In the genomic region with DNA sequence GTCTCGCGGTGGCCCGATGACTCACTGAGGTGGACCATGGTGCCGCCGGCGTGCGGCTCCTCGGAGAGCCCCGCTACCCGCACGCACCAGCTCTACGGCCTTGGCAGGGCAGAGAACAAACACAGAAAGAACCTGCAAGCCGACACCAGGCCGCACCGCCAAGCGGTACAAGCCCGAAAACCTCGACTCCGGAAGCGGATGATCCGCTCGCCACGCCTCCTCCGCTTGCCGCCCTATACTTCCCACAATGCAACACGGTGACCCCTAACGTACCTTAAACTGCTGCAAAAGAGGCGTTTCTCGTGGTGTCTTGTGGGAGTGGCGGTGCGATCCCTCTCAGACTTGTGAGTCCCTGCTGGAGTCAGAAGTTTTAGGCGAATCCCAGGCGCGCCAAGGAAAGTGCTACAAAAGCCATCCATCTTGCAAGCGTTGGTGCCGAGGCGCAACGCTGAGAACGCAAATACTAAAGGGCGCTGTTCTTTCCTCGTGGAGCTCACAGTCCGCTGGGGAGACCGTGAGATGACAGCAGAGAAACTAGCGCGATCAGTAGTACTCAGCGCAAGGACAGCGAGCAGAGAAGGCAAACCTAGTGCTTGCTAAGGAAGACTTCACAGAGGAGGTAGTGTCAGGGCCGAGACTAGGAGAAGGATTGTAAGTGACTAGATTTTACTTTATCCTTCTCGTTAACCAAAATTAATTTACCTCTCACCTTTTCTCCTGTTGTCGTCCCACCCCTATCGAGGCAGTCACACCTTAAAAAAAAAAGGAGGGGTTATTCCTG, we compare ENCODE assay signal across 1 cellular context.
TF ChIP-seq lines count a peak whose summit lies in the region.

A gene (minus strand): TSS at position 200 of the 781 bp plus-strand sequence. CDS start 162 bp downstream, at position 38.

TF ChIP-seq in K562, 482 proteins besides CTCF, POLR2A, EP300 and RAD21 (continued from another document and continues in another):
- TF ChIP-seq, protein P1, sequence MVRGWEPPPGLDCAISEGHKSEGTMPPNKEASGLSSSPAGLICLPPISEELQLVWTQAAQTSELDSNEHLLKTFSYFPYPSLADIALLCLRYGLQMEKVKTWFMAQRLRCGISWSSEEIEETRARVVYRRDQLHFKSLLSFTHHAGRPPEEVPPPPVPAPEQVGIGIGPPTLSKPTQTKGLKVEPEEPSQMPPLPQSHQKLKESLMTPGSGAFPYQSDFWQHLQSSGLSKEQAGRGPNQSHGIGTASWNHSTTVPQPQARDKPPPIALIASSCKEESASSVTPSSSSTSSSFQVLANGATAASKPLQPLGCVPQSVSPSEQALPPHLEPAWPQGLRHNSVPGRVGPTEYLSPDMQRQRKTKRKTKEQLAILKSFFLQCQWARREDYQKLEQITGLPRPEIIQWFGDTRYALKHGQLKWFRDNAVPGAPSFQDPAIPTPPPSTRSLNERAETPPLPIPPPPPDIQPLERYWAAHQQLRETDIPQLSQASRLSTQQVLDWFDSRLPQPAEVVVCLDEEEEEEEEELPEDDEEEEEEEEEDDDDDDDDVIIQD (CRISPR knock-in tag; IDR thresholded peaks at IDR 0.05), result no peak
- TF ChIP-seq ETV5 (CRISPR knock-in tag; IDR thresholded peaks at IDR 0.05; ENCODE audit: low read depth), result peak; percentile 91
- TF ChIP-seq ZNF431 (CRISPR knock-in tag; IDR thresholded peaks at IDR 0.05), result peak; percentile 81
- TF ChIP-seq, protein P2, sequence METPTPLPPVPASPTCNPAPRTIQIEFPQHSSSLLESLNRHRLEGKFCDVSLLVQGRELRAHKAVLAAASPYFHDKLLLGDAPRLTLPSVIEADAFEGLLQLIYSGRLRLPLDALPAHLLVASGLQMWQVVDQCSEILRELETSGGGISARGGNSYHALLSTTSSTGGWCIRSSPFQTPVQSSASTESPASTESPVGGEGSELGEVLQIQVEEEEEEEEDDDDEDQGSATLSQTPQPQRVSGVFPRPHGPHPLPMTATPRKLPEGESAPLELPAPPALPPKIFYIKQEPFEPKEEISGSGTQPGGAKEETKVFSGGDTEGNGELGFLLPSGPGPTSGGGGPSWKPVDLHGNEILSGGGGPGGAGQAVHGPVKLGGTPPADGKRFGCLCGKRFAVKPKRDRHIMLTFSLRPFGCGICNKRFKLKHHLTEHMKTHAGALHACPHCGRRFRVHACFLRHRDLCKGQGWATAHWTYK (CRISPR knock-in tag; IDR thresholded peaks at IDR 0.05), result peak; percentile 41
- TF ChIP-seq, protein P3, sequence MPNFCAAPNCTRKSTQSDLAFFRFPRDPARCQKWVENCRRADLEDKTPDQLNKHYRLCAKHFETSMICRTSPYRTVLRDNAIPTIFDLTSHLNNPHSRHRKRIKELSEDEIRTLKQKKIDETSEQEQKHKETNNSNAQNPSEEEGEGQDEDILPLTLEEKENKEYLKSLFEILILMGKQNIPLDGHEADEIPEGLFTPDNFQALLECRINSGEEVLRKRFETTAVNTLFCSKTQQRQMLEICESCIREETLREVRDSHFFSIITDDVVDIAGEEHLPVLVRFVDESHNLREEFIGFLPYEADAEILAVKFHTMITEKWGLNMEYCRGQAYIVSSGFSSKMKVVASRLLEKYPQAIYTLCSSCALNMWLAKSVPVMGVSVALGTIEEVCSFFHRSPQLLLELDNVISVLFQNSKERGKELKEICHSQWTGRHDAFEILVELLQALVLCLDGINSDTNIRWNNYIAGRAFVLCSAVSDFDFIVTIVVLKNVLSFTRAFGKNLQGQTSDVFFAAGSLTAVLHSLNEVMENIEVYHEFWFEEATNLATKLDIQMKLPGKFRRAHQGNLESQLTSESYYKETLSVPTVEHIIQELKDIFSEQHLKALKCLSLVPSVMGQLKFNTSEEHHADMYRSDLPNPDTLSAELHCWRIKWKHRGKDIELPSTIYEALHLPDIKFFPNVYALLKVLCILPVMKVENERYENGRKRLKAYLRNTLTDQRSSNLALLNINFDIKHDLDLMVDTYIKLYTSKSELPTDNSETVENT (CRISPR knock-in tag; IDR thresholded peaks at IDR 0.05), result peak; percentile 74
- TF ChIP-seq, protein P4, sequence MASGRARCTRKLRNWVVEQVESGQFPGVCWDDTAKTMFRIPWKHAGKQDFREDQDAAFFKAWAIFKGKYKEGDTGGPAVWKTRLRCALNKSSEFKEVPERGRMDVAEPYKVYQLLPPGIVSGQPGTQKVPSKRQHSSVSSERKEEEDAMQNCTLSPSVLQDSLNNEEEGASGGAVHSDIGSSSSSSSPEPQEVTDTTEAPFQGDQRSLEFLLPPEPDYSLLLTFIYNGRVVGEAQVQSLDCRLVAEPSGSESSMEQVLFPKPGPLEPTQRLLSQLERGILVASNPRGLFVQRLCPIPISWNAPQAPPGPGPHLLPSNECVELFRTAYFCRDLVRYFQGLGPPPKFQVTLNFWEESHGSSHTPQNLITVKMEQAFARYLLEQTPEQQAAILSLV (tag; IDR thresholded peaks at IDR 0.05), result no peak
- TF ChIP-seq, protein P5, sequence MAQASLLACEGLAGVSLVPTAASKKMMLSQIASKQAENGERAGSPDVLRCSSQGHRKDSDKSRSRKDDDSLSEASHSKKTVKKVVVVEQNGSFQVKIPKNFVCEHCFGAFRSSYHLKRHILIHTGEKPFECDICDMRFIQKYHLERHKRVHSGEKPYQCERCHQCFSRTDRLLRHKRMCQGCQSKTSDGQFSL (CRISPR knock-in tag; IDR thresholded peaks at IDR 0.05), result 0 out of 2 replicates have a peak, but pooled peaks have one; percentile 34
- TF ChIP-seq, protein P5 (tag; IDR thresholded peaks at IDR 0.05), result no peak
- peak; percentile 56; the same call in 1 of the 2 replicates for TF ChIP-seq MTA1 (IDR thresholded peaks at IDR 0.05; ENCODE audit: borderline replicate concordance)
- TF ChIP-seq SIX5 (IDR thresholded peaks at IDR 0.05; ENCODE audit: borderline replicate concordance in 1 of 2, insufficient read depth in 1 of 2, low read depth in 1 of 2, low read length in 2 of 2), result peak; percentile 19 to 23; a peak in 2 of 4 replicates
- TF ChIP-seq NFXL1 (CRISPR knock-in tag; IDR thresholded peaks at IDR 0.05), result 0 out of 2 replicates have a peak, but pooled peaks have one; percentile 13
- peak; percentile 55; the same call in 1 of the 2 replicates for TF ChIP-seq TEAD4 (IDR thresholded peaks at IDR 0.05; ENCODE audit: low read length)
- no peak for TF ChIP-seq TEAD4 (CRISPR knock-in tag; IDR thresholded peaks at IDR 0.05; ENCODE audit: borderline replicate concordance)
- no peak for TF ChIP-seq SAFB2 (IDR thresholded peaks at IDR 0.05; ENCODE audit: borderline replicate concordance, low read depth, low read length, severe bottlenecking)
- TF ChIP-seq ASH1L (IDR thresholded peaks at IDR 0.05; ENCODE audit: borderline replicate concordance, low read depth, partially characterized antibody), result peak; percentile 21
- no peak for TF ChIP-seq HDAC8 (tag; IDR thresholded peaks at IDR 0.05)
- no peak for TF ChIP-seq THRAP3 (IDR thresholded peaks at IDR 0.05; ENCODE audit: borderline replicate concordance)
- TF ChIP-seq, protein P6, sequence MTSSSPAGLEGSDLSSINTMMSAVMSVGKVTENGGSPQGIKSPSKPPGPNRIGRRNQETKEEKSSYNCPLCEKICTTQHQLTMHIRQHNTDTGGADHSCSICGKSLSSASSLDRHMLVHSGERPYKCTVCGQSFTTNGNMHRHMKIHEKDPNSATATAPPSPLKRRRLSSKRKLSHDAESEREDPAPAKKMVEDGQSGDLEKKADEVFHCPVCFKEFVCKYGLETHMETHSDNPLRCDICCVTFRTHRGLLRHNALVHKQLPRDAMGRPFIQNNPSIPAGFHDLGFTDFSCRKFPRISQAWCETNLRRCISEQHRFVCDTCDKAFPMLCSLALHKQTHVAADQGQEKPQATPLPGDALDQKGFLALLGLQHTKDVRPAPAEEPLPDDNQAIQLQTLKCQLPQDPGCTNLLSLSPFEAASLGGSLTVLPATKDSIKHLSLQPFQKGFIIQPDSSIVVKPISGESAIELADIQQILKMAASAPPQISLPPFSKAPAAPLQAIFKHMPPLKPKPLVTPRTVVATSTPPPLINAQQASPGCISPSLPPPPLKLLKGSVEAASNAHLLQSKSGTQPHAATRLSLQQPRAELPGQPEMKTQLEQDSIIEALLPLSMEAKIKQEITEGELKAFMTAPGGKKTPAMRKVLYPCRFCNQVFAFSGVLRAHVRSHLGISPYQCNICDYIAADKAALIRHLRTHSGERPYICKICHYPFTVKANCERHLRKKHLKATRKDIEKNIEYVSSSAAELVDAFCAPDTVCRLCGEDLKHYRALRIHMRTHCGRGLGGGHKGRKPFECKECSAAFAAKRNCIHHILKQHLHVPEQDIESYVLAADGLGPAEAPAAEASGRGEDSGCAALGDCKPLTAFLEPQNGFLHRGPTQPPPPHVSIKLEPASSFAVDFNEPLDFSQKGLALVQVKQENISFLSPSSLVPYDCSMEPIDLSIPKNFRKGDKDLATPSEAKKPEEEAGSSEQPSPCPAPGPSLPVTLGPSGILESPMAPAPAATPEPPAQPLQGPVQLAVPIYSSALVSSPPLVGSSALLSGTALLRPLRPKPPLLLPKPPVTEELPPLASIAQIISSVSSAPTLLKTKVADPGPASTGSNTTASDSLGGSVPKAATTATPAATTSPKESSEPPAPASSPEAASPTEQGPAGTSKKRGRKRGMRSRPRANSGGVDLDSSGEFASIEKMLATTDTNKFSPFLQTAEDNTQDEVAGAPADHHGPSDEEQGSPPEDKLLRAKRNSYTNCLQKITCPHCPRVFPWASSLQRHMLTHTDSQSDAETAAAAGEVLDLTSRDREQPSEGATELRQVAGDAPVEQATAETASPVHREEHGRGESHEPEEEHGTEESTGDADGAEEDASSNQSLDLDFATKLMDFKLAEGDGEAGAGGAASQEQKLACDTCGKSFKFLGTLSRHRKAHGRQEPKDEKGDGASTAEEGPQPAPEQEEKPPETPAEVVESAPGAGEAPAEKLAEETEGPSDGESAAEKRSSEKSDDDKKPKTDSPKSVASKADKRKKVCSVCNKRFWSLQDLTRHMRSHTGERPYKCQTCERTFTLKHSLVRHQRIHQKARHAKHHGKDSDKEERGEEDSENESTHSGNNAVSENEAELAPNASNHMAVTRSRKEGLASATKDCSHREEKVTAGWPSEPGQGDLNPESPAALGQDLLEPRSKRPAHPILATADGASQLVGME (CRISPR knock-in tag; IDR thresholded peaks at IDR 0.05), result 0 out of 2 replicates have a peak, but pooled peaks have one; percentile 38
- TF ChIP-seq NR2C1 (IDR thresholded peaks at IDR 0.05), result peak; percentile 98
- peak; percentile 99 for TF ChIP-seq NR2C1 (tag; IDR thresholded peaks at IDR 0.05)
- no peak for TF ChIP-seq KHSRP (IDR thresholded peaks at IDR 0.05)
- TF ChIP-seq CBX8 (IDR thresholded peaks at IDR 0.05; ENCODE audit: borderline replicate concordance, extremely low read depth, low read depth, low read length, poor library complexity, severe bottlenecking), result no peak
- TF ChIP-seq ZNF41 (CRISPR knock-in tag; conservative IDR thresholded peaks at IDR 0.05), result 0 out of 2 replicates have a peak, but pooled peaks have one; percentile 28
- peak; percentile 47; the same call in 1 of the 2 replicates for TF ChIP-seq ZNF830 (CRISPR knock-in tag; IDR thresholded peaks at IDR 0.05)
- TF ChIP-seq, protein P7, sequence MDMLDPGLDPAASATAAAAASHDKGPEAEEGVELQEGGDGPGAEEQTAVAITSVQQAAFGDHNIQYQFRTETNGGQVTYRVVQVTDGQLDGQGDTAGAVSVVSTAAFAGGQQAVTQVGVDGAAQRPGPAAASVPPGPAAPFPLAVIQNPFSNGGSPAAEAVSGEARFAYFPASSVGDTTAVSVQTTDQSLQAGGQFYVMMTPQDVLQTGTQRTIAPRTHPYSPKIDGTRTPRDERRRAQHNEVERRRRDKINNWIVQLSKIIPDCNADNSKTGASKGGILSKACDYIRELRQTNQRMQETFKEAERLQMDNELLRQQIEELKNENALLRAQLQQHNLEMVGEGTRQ (CRISPR knock-in tag; IDR thresholded peaks at IDR 0.05), result peak; percentile 64
- TF ChIP-seq C11orf30 (IDR thresholded peaks at IDR 0.05; ENCODE audit: low read depth), result peak; percentile 90
- TF ChIP-seq, protein P8, sequence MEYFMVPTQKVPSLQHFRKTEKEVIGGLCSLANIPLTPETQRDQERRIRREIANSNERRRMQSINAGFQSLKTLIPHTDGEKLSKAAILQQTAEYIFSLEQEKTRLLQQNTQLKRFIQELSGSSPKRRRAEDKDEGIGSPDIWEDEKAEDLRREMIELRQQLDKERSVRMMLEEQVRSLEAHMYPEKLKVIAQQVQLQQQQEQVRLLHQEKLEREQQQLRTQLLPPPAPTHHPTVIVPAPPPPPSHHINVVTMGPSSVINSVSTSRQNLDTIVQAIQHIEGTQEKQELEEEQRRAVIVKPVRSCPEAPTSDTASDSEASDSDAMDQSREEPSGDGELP (CRISPR knock-in tag; IDR thresholded peaks at IDR 0.05; ENCODE audit: borderline replicate concordance), result peak; percentile 86
- TF ChIP-seq RNF2 (IDR thresholded peaks at IDR 0.05), result peak; percentile 57; the same call in 1 of the 2 replicates
- TF ChIP-seq KDM4B (IDR thresholded peaks at IDR 0.05; ENCODE audit: borderline replicate concordance in 2 of 2, low read depth in 1 of 2), result 0 out of 4 replicates have a peak, but pooled peaks of 1 of the 2 experiments have one; percentile 66
- TF ChIP-seq, protein P9, sequence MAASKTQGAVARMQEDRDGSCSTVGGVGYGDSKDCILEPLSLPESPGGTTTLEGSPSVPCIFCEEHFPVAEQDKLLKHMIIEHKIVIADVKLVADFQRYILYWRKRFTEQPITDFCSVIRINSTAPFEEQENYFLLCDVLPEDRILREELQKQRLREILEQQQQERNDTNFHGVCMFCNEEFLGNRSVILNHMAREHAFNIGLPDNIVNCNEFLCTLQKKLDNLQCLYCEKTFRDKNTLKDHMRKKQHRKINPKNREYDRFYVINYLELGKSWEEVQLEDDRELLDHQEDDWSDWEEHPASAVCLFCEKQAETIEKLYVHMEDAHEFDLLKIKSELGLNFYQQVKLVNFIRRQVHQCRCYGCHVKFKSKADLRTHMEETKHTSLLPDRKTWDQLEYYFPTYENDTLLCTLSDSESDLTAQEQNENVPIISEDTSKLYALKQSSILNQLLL (CRISPR knock-in tag; IDR thresholded peaks at IDR 0.05; ENCODE audit: borderline replicate concordance), result no peak
